Comparison of ENCODE assay signal across 1 cellular context in genomic region chr5:143004361-143004802, GRCh38.
TF ChIP-seq lines count a peak whose summit lies in the region.

No MANE protein-coding gene starts in this region.

TF ChIP-seq in GM12878, 131 proteins besides CTCF, POLR2A, EP300 and RAD21 (continued from another document and continues in another):
- TF ChIP-seq, protein P1, sequence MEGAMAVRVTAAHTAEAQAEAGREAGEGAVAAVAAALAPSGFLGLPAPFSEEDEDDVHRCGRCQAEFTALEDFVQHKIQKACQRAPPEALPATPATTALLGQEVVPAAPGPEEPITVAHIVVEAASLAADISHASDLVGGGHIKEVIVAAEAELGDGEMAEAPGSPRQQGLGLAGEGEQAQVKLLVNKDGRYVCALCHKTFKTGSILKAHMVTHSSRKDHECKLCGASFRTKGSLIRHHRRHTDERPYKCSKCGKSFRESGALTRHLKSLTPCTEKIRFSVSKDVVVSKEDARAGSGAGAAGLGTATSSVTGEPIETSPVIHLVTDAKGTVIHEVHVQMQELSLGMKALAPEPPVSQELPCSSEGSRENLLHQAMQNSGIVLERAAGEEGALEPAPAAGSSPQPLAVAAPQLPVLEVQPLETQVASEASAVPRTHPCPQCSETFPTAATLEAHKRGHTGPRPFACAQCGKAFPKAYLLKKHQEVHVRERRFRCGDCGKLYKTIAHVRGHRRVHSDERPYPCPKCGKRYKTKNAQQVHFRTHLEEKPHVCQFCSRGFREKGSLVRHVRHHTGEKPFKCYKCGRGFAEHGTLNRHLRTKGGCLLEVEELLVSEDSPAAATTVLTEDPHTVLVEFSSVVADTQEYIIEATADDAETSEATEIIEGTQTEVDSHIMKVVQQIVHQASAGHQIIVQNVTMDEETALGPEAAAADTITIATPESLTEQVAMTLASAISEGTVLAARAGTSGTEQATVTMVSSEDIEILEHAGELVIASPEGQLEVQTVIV (IDR thresholded peaks at IDR 0.05; ENCODE audit: borderline replicate concordance, partially characterized antibody): no peak
- TF ChIP-seq IRF5 (IDR thresholded peaks at IDR 0.05; ENCODE audit: borderline replicate concordance) (no peak), HDAC2 (IDR thresholded peaks at IDR 0.05) (no peak), YBX1 (IDR thresholded peaks at IDR 0.05) (no peak), MTA2 (IDR thresholded peaks at IDR 0.05; ENCODE audit: low read depth) (0 out of 2 replicates have a peak, but pooled peaks have one; percentile 15), ZBED1 (IDR thresholded peaks at IDR 0.05; ENCODE audit: borderline replicate concordance) (no peak), USF1 (IDR thresholded peaks at IDR 0.05; ENCODE audit: borderline replicate concordance, extremely low read length, insufficient read depth, low read depth, low read length) (no peak), BMI1 (IDR thresholded peaks at IDR 0.05; ENCODE audit: borderline replicate concordance) (no peak), CBX3 (IDR thresholded peaks at IDR 0.05; ENCODE audit: borderline replicate concordance, low read depth) (no peak), IKZF1 (conservative IDR thresholded peaks at IDR 0.05) (peak; percentile 42; the same call in 1 of the 2 replicates), JUNB (IDR thresholded peaks at IDR 0.05) (peak; percentile 10; the same call in 1 of the 2 replicates), PBX3 (IDR thresholded peaks at IDR 0.05; ENCODE audit: insufficient replicate concordance, low read depth, low read length) (peak; percentile 47), IKZF2 (IDR thresholded peaks at IDR 0.05) (peak; percentile 65 to 66), ATF2 (IDR thresholded peaks at IDR 0.05; ENCODE audit: low read length) (peak; percentile 29; the same call in 1 of the 2 replicates), CEBPB (IDR thresholded peaks at IDR 0.05; ENCODE audit: borderline replicate concordance in 1 of 2, low read depth in 2 of 2, low read length in 2 of 2) (no peak), RUNX3 (IDR thresholded peaks at IDR 0.05; ENCODE audit: low read length) (peak; percentile 30; the same call in 1 of the 2 replicates), E2F4 (IDR thresholded peaks at IDR 0.05; ENCODE audit: low read depth, low read length) (no peak), FOXM1 (IDR thresholded peaks at IDR 0.05; ENCODE audit: low read depth, low read length) (peak; percentile 42; the same call in 1 of the 2 replicates), MYC (IDR thresholded peaks at IDR 0.05; ENCODE audit: insufficient read depth, insufficient read length, insufficient replicate concordance, low read length, severe bottlenecking) (no peak), ZBTB4 (CRISPR knock-in tag; IDR thresholded peaks at IDR 0.05) (0 out of 2 replicates have a peak, but pooled peaks have one; percentile 6), RCOR1 (conservative IDR thresholded peaks at IDR 0.05; ENCODE audit: low read depth, low read length) (no peak), ZNF384 (IDR thresholded peaks at IDR 0.05; ENCODE audit: borderline replicate concordance, low read depth, low read length) (no peak), HDAC6 (IDR thresholded peaks at IDR 0.05; ENCODE audit: unreplicated experiment) (no peak), KAT2A (conservative IDR thresholded peaks at IDR 0.05; ENCODE audit: control insufficient read depth, low read depth, low read length) (no peak), MEF2A (IDR thresholded peaks at IDR 0.05; ENCODE audit: insufficient read depth, low read depth, low read length) (0 out of 2 replicates have a peak, but pooled peaks have one; percentile 15), SMAD1 (IDR thresholded peaks at IDR 0.05; ENCODE audit: low read depth, partially characterized antibody) (no peak), TCF7 (IDR thresholded peaks at IDR 0.05; ENCODE audit: borderline replicate concordance) (no peak), CHD1 (IDR thresholded peaks at IDR 0.05; ENCODE audit: low read depth, low read length) (no peak)
- TF ChIP-seq, protein P2, sequence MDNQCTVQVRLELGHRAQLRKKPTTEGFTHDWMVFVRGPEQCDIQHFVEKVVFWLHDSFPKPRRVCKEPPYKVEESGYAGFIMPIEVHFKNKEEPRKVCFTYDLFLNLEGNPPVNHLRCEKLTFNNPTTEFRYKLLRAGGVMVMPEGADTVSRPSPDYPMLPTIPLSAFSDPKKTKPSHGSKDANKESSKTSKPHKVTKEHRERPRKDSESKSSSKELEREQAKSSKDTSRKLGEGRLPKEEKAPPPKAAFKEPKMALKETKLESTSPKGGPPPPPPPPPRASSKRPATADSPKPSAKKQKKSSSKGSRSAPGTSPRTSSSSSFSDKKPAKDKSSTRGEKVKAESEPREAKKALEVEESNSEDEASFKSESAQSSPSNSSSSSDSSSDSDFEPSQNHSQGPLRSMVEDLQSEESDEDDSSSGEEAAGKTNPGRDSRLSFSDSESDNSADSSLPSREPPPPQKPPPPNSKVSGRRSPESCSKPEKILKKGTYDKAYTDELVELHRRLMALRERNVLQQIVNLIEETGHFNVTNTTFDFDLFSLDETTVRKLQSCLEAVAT (IDR thresholded peaks at IDR 0.05): 0 out of 2 replicates have a peak, but pooled peaks have one; percentile 11
- TF ChIP-seq, protein P3, sequence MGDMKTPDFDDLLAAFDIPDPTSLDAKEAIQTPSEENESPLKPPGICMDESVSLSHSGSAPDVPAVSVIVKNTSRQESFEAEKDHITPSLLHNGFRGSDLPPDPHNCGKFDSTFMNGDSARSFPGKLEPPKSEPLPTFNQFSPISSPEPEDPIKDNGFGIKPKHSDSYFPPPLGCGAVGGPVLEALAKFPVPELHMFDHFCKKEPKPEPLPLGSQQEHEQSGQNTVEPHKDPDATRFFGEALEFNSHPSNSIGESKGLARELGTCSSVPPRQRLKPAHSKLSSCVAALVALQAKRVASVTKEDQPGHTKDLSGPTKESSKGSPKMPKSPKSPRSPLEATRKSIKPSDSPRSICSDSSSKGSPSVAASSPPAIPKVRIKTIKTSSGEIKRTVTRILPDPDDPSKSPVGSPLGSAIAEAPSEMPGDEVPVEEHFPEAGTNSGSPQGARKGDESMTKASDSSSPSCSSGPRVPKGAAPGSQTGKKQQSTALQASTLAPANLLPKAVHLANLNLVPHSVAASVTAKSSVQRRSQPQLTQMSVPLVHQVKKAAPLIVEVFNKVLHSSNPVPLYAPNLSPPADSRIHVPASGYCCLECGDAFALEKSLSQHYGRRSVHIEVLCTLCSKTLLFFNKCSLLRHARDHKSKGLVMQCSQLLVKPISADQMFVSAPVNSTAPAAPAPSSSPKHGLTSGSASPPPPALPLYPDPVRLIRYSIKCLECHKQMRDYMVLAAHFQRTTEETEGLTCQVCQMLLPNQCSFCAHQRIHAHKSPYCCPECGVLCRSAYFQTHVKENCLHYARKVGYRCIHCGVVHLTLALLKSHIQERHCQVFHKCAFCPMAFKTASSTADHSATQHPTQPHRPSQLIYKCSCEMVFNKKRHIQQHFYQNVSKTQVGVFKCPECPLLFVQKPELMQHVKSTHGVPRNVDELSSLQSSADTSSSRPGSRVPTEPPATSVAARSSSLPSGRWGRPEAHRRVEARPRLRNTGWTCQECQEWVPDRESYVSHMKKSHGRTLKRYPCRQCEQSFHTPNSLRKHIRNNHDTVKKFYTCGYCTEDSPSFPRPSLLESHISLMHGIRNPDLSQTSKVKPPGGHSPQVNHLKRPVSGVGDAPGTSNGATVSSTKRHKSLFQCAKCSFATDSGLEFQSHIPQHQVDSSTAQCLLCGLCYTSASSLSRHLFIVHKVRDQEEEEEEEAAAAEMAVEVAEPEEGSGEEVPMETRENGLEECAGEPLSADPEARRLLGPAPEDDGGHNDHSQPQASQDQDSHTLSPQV (IDR thresholded peaks at IDR 0.05): no peak
- TF ChIP-seq, protein P4, sequence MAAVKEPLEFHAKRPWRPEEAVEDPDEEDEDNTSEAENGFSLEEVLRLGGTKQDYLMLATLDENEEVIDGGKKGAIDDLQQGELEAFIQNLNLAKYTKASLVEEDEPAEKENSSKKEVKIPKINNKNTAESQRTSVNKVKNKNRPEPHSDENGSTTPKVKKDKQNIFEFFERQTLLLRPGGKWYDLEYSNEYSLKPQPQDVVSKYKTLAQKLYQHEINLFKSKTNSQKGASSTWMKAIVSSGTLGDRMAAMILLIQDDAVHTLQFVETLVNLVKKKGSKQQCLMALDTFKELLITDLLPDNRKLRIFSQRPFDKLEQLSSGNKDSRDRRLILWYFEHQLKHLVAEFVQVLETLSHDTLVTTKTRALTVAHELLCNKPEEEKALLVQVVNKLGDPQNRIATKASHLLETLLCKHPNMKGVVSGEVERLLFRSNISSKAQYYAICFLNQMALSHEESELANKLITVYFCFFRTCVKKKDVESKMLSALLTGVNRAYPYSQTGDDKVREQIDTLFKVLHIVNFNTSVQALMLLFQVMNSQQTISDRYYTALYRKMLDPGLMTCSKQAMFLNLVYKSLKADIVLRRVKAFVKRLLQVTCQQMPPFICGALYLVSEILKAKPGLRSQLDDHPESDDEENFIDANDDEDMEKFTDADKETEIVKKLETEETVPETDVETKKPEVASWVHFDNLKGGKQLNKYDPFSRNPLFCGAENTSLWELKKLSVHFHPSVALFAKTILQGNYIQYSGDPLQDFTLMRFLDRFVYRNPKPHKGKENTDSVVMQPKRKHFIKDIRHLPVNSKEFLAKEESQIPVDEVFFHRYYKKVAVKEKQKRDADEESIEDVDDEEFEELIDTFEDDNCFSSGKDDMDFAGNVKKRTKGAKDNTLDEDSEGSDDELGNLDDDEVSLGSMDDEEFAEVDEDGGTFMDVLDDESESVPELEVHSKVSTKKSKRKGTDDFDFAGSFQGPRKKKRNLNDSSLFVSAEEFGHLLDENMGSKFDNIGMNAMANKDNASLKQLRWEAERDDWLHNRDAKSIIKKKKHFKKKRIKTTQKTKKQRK (IDR thresholded peaks at IDR 0.05; ENCODE audit: low read depth, low read length): no peak
